ENCODE assay signal across 1 cellular context in the genomic region with DNA sequence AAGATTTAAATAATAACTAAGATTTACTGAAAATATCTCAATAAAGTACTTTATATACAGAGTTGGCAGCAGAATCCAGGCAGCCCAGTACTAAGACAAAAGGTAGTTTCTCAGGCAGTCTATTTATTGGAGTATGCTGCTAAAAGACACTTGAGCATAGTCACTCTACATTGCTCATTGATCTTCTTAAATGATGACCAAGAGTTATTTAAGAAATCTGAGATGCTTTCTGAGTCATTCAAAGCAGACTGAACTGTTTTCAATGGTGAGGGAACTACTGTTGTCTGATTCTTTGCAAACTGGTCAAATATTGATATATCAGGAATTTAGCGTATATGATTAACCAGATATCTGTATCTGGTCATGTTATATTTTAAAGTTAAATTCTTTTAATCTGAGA.
TF ChIP-seq lines count a peak whose summit lies in the region.

No MANE protein-coding gene starts in this region.

TF ChIP-seq in IMR-90, 13 proteins besides CTCF, POLR2A, EP300 and RAD21 (continued from another document):
- no peak for TF ChIP-seq BHLHE40 (IDR thresholded peaks at IDR 0.05; ENCODE audit: low read depth, low read length)
- no peak for TF ChIP-seq NFE2L2 (IDR thresholded peaks at IDR 0.05; ENCODE audit: low read depth, low read length)
- TF ChIP-seq MXI1 (IDR thresholded peaks at IDR 0.05; ENCODE audit: borderline replicate concordance, low read depth, low read length) = no peak
